In genomic region chr2:55761024-55761423, GRCh38 we compare ENCODE assay signal across 1 cellular context.
TF ChIP-seq lines count a peak whose summit lies in the region.

No MANE protein-coding gene starts in this region.

TF ChIP-seq in GM23338, 12 proteins besides CTCF, POLR2A, EP300 and RAD21 (continued from another document):
- TF ChIP-seq ZNF462 (CRISPR knock-in tag; IDR thresholded peaks at IDR 0.05) = no peak
- TF ChIP-seq EZH2phosphoT487 (IDR thresholded peaks at IDR 0.05; ENCODE audit: unreplicated experiment) = no peak
- TF ChIP-seq EZH2 (IDR thresholded peaks at IDR 0.05; ENCODE audit: low read depth, unreplicated experiment) = no peak
